2 cellular contexts compared by ENCODE assay signal in genomic region chr7:84062489-84062901, GRCh38.
TF ChIP-seq lines count a peak whose summit lies in the region.

No MANE protein-coding gene starts in this region.

TF ChIP-seq in K562, 482 proteins besides CTCF, POLR2A, EP300 and RAD21:
- peak; percentile 38 for TF ChIP-seq RBBP5 (IDR thresholded peaks at IDR 0.05; ENCODE audit: borderline replicate concordance, insufficient read depth, low read length, poor library complexity, severe bottlenecking)
- TF ChIP-seq PHF8 (IDR thresholded peaks at IDR 0.05; ENCODE audit: borderline replicate concordance, low read length): peak; percentile 51; the same call in 1 of the 2 replicates
- TF ChIP-seq KDM5B (IDR thresholded peaks at IDR 0.05; ENCODE audit: insufficient replicate concordance, low read depth, low read length): peak; percentile 34
- peak in 1 of 2 experiments; percentile 24; a peak in 1 of 4 replicates for TF ChIP-seq MAZ (CRISPR knock-in tag; conservative IDR thresholded peaks at IDR 0.05 in 1 of 2, IDR thresholded peaks at IDR 0.05 in 1 of 2)
- TF ChIP-seq ZFX (CRISPR knock-in tag; IDR thresholded peaks at IDR 0.05): peak; percentile 80
- peak in 1 of 2 experiments; percentile 70; a peak in 1 of 4 replicates for TF ChIP-seq FOXA3 (CRISPR knock-in tag; conservative IDR thresholded peaks at IDR 0.05 in 1 of 2, IDR thresholded peaks at IDR 0.05 in 1 of 2)

TF ChIP-seq in HepG2, 621 proteins besides CTCF, POLR2A, EP300 and RAD21:
- TF ChIP-seq ZNF281 (CRISPR knock-in tag; IDR thresholded peaks at IDR 0.05; ENCODE audit: borderline replicate concordance) (peak; percentile 30; the same call in 1 of the 2 replicates), ZMYM4 (CRISPR knock-in tag; IDR thresholded peaks at IDR 0.05) (peak; percentile 48; the same call in 1 of the 2 replicates)
